Comparison of ENCODE assay signal across 25 cellular contexts in genomic region chr12:42039599-42039998, GRCh38.
"Had no signal": no experiment of that assay in that cellular context is flagged by ENCODE, and none has a peak within 500 bp of the region (broad histone marks: within the 10 kb centered on the region; RNA-seq: fewer than 3 reads in every experiment).

No MANE protein-coding gene starts in this region.

- H3K4me1 Mint-ChIP-seq: activated naive CD4-positive, alpha-beta T cell treated with anti-CD3 and anti-CD28 coated beads, Interleukin-2, amount 50 U/mL, for 24 hours; activated naive CD8-positive, alpha-beta T cell treated with anti-CD3 and anti-CD28 coated beads, Interleukin-2, amount 50 U/mL, for 24 hours; central memory CD8-positive, alpha-beta T cell; naive thymus-derived CD4-positive, alpha-beta T cell; stimulated activated effector memory CD8-positive, alpha-beta T cell treated with anti-CD3 and anti-CD28 coated beads, Interleukin-12 subunit alpha, Interleukin-12 subunit beta, amount 100 ng/mL, for 72 hours; WTC11 had no signal

- ATAC-seq: activated CD8-positive, alpha-beta T cell treated with anti-CD3 and anti-CD28 coated beads for 36 hours; activated naive CD8-positive, alpha-beta T cell treated with anti-CD3 and anti-CD28 coated beads, Interleukin-2, amount 50 U/mL, for 24 hours; left lung; lower lobe of right lung; naive thymus-derived CD4-positive, alpha-beta T cell; psoas muscle; stimulated activated effector memory CD8-positive, alpha-beta T cell treated with anti-CD3 and anti-CD28 coated beads, Interleukin-12 subunit alpha, Interleukin-12 subunit beta, amount 100 ng/mL, for 72 hours had no signal

- DNase-seq: activated CD4-positive, alpha-beta T cell treated with anti-CD3 and anti-CD28 coated beads, Interleukin-2, amount 50 U/mL, for 1 hour; activated CD8-positive, alpha-beta T cell treated with anti-CD3 and anti-CD28 coated beads for 36 hours; activated naive CD8-positive, alpha-beta T cell treated with anti-CD3 and anti-CD28 coated beads, Interleukin-2, amount 50 U/mL, for 24 hours; activated T-cell treated with anti-CD3 and anti-CD28 coated beads, Interleukin-2, amount 50 U/mL, for 48 hours; amygdala; effector CD8-positive, alpha-beta T cell; left lung; lower lobe of right lung; naive thymus-derived CD4-positive, alpha-beta T cell; sigmoid colon; small intestine; stimulated activated CD4-positive, alpha-beta T cell treated with anti-CD3 and anti-CD28 coated beads, Interleukin-4, amount 100 ng/mL, for 24 hours; T-helper 2 cell had no signal

- H3K27ac ChIP-seq: left lung, lower lobe of right lung, parathyroid adenoma, psoas muscle, sigmoid colon, tibial nerve had no signal

- H3K9me3 ChIP-seq: lower lobe of right lung had no signal

- H3K36me3 Mint-ChIP-seq: activated naive CD4-positive, alpha-beta T cell treated with anti-CD3 and anti-CD28 coated beads, Interleukin-2, amount 50 U/mL, for 24 hours; naive thymus-derived CD4-positive, alpha-beta T cell; stimulated activated effector memory CD8-positive, alpha-beta T cell treated with anti-CD3 and anti-CD28 coated beads, Interleukin-12 subunit alpha, Interleukin-12 subunit beta, amount 100 ng/mL, for 72 hours; WTC11 had no signal

- H3K36me3 ChIP-seq: left lung, lower lobe of right lung, sigmoid colon, tibial nerve had no signal

- H3K4me3 ChIP-seq: left lung, lower lobe of right lung, psoas muscle, sigmoid colon, tibial nerve had no signal

- H3K27me3 Mint-ChIP-seq: activated naive CD8-positive, alpha-beta T cell treated with anti-CD3 and anti-CD28 coated beads, Interleukin-2, amount 50 U/mL, for 24 hours had no signal

- H2AFZ ChIP-seq: parathyroid adenoma had no signal

- H3K9ac ChIP-seq: parathyroid adenoma had no signal

- H3K79me2 ChIP-seq: parathyroid adenoma had no signal

- H3K4me1 ChIP-seq: left lung, lower lobe of right lung, parathyroid adenoma, psoas muscle, sigmoid colon, tibial nerve had no signal

- H3K9me3 Mint-ChIP-seq: activated naive CD4-positive, alpha-beta T cell treated with anti-CD3 and anti-CD28 coated beads, Interleukin-2, amount 50 U/mL, for 24 hours; activated naive CD8-positive, alpha-beta T cell treated with anti-CD3 and anti-CD28 coated beads, Interleukin-2, amount 50 U/mL, for 24 hours; activated T-helper 2 cell treated with anti-CD3 and anti-CD28 coated beads, Interferon-gamma antibody, Interleukin-2, Interleukin-4, amounts not matched to agents 10 μg/mL and 5 μg/mL and 100 μg/mL, durations not matched to agents 14 hours and 24 hours and 36 hours; central memory CD8-positive, alpha-beta T cell; stimulated activated effector memory CD8-positive, alpha-beta T cell treated with anti-CD3 and anti-CD28 coated beads, Interleukin-12 subunit alpha, Interleukin-12 subunit beta, amount 100 ng/mL, for 72 hours had no signal

- H3K4me3 Mint-ChIP-seq: activated CD8-positive, alpha-beta T cell treated with anti-CD3 and anti-CD28 coated beads for 36 hours; activated naive CD4-positive, alpha-beta T cell treated with anti-CD3 and anti-CD28 coated beads, Interleukin-2, amount 50 U/mL, for 24 hours; activated naive CD8-positive, alpha-beta T cell treated with anti-CD3 and anti-CD28 coated beads, Interleukin-2, amount 50 U/mL, for 24 hours; central memory CD8-positive, alpha-beta T cell; naive thymus-derived CD4-positive, alpha-beta T cell; stimulated activated effector memory CD8-positive, alpha-beta T cell treated with anti-CD3 and anti-CD28 coated beads, Interleukin-12 subunit alpha, Interleukin-12 subunit beta, amount 100 ng/mL, for 72 hours; WTC11 had no signal

- FAIRE-seq: bronchial epithelial cell, colon, frontal cortex, islet of Langerhans, small intestine had no signal

- H3K27ac Mint-ChIP-seq: activated CD8-positive, alpha-beta T cell treated with anti-CD3 and anti-CD28 coated beads for 36 hours; activated naive CD4-positive, alpha-beta T cell treated with anti-CD3 and anti-CD28 coated beads, Interleukin-2, amount 50 U/mL, for 24 hours; activated naive CD8-positive, alpha-beta T cell treated with anti-CD3 and anti-CD28 coated beads, Interleukin-2, amount 50 U/mL, for 24 hours; activated T-helper 2 cell treated with anti-CD3 and anti-CD28 coated beads, Interferon-gamma antibody, Interleukin-2, Interleukin-4, amounts not matched to agents 10 μg/mL and 5 μg/mL and 100 μg/mL, durations not matched to agents 14 hours and 24 hours and 36 hours; naive thymus-derived CD4-positive, alpha-beta T cell; stimulated activated effector memory CD8-positive, alpha-beta T cell treated with anti-CD3 and anti-CD28 coated beads, Interleukin-12 subunit alpha, Interleukin-12 subunit beta, amount 100 ng/mL, for 72 hours; WTC11 had no signal

- H3K27me3 ChIP-seq: left lung, sigmoid colon, tibial nerve had no signal
